Comparison of ENCODE assay signal across 19 cellular contexts in genomic region chr4:58111818-58112217, GRCh38.
DNase-seq lines count a peak whose midpoint lies in the region; ATAC-seq lines count a peak whose summit lies in the region.
"Had no signal": no experiment of that assay in that cellular context is flagged by ENCODE, and none has a peak within 500 bp of the region (broad histone marks: within the 10 kb centered on the region; RNA-seq: fewer than 3 reads in every experiment).

No MANE protein-coding gene starts in this region.

- no peaks in the 10 kb centered on the region for H3F3A ChIP-seq in GM23248 (ENCODE audit: insufficient read depth)

- no peaks in the 10 kb centered on the region for H4K20me1 ChIP-seq in GM23248 (ENCODE audit: insufficient read depth)
- H4K20me1 ChIP-seq: BLaER1 treated with 17β-estradiol and CSF1 and Interleukin-3, amounts not matched to agents 10 nM and 100 nM had no signal

- no peaks in the 10 kb centered on the region for H3K79me2 ChIP-seq in GM23248 (ENCODE audit: insufficient read depth)

- peak; percentile 5 for DNase-seq in DMS 273 (lab: John Stamatoyannopoulos, UW; ENCODE audit: unreplicated experiment)
- no peak for DNase-seq in DMS 273 treated with DMSO at 0.1 percent for 48 hours (lab: John Stamatoyannopoulos, UW)
- DNase-seq in NCI-H82 (lab: John Stamatoyannopoulos, UW), result peak; percentile 9
- DNase-seq in NCI-H82 treated with DMSO at 0.1 percent for 48 hours (lab: John Stamatoyannopoulos, UW; ENCODE audit: unreplicated experiment), result no peak
- peak; percentile 0 for DNase-seq in GM23248
- DNase-seq in NCI-H69 (lab: John Stamatoyannopoulos, UW), result peak; percentile 3
- DNase-seq in AG08396 (ENCODE audit: low spot score), result no peak
- DNase-seq: AML-193; BE2C; CD4-positive, alpha-beta T cell; CD8-positive, alpha-beta memory T cell; DMS153; DMS79 treated with DMSO at 0.1 percent for 48 hours; GF-D8; H7; HCEC 1CT had no signal

- no peak overlapping the region for H3K9ac ChIP-seq in GM23248
- H3K9ac ChIP-seq: BLaER1 treated with 17β-estradiol and CSF1 and Interleukin-3, amounts not matched to agents 10 nM and 100 nM had no signal

- no peak for ATAC-seq in GM21786 (IDR thresholded peaks at IDR 0.05; ENCODE audit: unreplicated experiment)

- no peaks in the 10 kb centered on the region for H3K36me3 ChIP-seq in GM23248 (ENCODE audit: low read depth)
- H3K36me3 ChIP-seq: BE2C; BLaER1 treated with 17β-estradiol and CSF1 and Interleukin-3, amounts not matched to agents 10 nM and 100 nM had no signal

- in situ Hi-C loops in GM23248 (cut with MboI), result no loop called here

- H3K9me3 ChIP-seq in GM23248 (ENCODE audit: low read depth), result no peaks in the 10 kb centered on the region
- H3K9me3 ChIP-seq: BE2C; BLaER1 treated with 17β-estradiol and CSF1 and Interleukin-3, amounts not matched to agents 10 nM and 100 nM had no signal

- H3K9me2 ChIP-seq in GM23248 (ENCODE audit: insufficient read depth), result no peaks in the 10 kb centered on the region

- no peaks in the 10 kb centered on the region for H3K4me1 ChIP-seq in GM23248 (ENCODE audit: insufficient read depth)
- H3K4me1 ChIP-seq: BE2C; BLaER1 treated with 17β-estradiol and CSF1 and Interleukin-3, amounts not matched to agents 10 nM and 100 nM had no signal

- 0% methylated on average over 2 of the region's 2 CpGs for WGBS in GM23248 (ENCODE audit: low coverage in 1 of 2, low lambda C conversion rate in 2 of 2, missing lambda C conversion rate in 2 of 2), 2 experiments

- no peak overlapping the region for H3K4me3 ChIP-seq in GM23248
- H3K4me3 ChIP-seq: BLaER1 treated with 17β-estradiol and CSF1 and Interleukin-3, amounts not matched to agents 10 nM and 100 nM had no signal

- no peaks in the 10 kb centered on the region for H3K27me3 ChIP-seq in GM23248 (replicated peaks; ENCODE audit: insufficient read depth)
- H3K27me3 ChIP-seq: BE2C; BLaER1 treated with 17β-estradiol and CSF1 and Interleukin-3, amounts not matched to agents 10 nM and 100 nM had no signal

- H2AFZ ChIP-seq in GM23248, result no peak overlapping the region

- H3K4me2 ChIP-seq in GM23248 (ENCODE audit: unreplicated experiment), result no peak overlapping the region
- H3K4me2 ChIP-seq: BLaER1 treated with 17β-estradiol and CSF1 and Interleukin-3, amounts not matched to agents 10 nM and 100 nM had no signal

- H3K27ac ChIP-seq in GM23248, result no peak overlapping the region
- H3K27ac ChIP-seq: 22Rv1; BLaER1 treated with 17β-estradiol and CSF1 and Interleukin-3, amounts not matched to agents 10 nM and 100 nM had no signal

Comparison
In these comparisons a context has a peak if more than half of its experiments do, and no peak if none do; other contexts are left out.
1. DNase-seq: peak in DMS 273 (single experiment), NCI-H82 (single experiment), GM23248 (single experiment) and NCI-H69 (single experiment); none in DMS 273 treated with DMSO at 0.1 percent for 48 hours (single experiment), NCI-H82 treated with DMSO at 0.1 percent for 48 hours (single experiment) and AG08396 (single experiment).